1 cellular context compared by ENCODE assay signal in genomic region chr3:129160891-129161859, GRCh38.
TF ChIP-seq lines count a peak whose summit lies in the region.

ISY1 (minus strand) TSS chr3:129161063; CDS start chr3:129160975, 88 bp downstream.

TF ChIP-seq in HepG2, 621 proteins besides CTCF, POLR2A, EP300 and RAD21 (continued from another document and continues in another):
- TF ChIP-seq ARID5B (CRISPR knock-in tag; IDR thresholded peaks at IDR 0.05): peak; percentile 49; the same call in 1 of the 2 replicates
- TF ChIP-seq ZNF205 (CRISPR knock-in tag; IDR thresholded peaks at IDR 0.05): peak; percentile 42; the same call in 1 of the 2 replicates
- peak; percentile 69; the same call in 1 of the 2 replicates for TF ChIP-seq ZNF430 (CRISPR knock-in tag; IDR thresholded peaks at IDR 0.05)
- no peak for TF ChIP-seq ZNF329 (CRISPR knock-in tag; IDR thresholded peaks at IDR 0.05; ENCODE audit: low read depth)
- TF ChIP-seq, protein P1, sequence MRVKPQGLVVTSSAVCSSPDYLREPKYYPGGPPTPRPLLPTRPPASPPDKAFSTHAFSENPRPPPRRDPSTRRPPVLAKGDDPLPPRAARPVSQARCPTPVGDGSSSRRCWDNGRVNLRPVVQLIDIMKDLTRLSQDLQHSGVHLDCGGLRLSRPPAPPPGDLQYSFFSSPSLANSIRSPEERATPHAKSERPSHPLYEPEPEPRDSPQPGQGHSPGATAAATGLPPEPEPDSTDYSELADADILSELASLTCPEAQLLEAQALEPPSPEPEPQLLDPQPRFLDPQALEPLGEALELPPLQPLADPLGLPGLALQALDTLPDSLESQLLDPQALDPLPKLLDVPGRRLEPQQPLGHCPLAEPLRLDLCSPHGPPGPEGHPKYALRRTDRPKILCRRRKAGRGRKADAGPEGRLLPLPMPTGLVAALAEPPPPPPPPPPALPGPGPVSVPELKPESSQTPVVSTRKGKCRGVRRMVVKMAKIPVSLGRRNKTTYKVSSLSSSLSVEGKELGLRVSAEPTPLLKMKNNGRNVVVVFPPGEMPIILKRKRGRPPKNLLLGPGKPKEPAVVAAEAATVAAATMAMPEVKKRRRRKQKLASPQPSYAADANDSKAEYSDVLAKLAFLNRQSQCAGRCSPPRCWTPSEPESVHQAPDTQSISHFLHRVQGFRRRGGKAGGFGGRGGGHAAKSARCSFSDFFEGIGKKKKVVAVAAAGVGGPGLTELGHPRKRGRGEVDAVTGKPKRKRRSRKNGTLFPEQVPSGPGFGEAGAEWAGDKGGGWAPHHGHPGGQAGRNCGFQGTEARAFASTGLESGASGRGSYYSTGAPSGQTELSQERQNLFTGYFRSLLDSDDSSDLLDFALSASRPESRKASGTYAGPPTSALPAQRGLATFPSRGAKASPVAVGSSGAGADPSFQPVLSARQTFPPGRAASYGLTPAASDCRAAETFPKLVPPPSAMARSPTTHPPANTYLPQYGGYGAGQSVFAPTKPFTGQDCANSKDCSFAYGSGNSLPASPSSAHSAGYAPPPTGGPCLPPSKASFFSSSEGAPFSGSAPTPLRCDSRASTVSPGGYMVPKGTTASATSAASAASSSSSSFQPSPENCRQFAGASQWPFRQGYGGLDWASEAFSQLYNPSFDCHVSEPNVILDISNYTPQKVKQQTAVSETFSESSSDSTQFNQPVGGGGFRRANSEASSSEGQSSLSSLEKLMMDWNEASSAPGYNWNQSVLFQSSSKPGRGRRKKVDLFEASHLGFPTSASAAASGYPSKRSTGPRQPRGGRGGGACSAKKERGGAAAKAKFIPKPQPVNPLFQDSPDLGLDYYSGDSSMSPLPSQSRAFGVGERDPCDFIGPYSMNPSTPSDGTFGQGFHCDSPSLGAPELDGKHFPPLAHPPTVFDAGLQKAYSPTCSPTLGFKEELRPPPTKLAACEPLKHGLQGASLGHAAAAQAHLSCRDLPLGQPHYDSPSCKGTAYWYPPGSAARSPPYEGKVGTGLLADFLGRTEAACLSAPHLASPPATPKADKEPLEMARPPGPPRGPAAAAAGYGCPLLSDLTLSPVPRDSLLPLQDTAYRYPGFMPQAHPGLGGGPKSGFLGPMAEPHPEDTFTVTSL (CRISPR knock-in tag; IDR thresholded peaks at IDR 0.05; ENCODE audit: borderline replicate concordance): 0 out of 2 replicates have a peak, but pooled peaks have one; percentile 20
- TF ChIP-seq, protein P2, sequence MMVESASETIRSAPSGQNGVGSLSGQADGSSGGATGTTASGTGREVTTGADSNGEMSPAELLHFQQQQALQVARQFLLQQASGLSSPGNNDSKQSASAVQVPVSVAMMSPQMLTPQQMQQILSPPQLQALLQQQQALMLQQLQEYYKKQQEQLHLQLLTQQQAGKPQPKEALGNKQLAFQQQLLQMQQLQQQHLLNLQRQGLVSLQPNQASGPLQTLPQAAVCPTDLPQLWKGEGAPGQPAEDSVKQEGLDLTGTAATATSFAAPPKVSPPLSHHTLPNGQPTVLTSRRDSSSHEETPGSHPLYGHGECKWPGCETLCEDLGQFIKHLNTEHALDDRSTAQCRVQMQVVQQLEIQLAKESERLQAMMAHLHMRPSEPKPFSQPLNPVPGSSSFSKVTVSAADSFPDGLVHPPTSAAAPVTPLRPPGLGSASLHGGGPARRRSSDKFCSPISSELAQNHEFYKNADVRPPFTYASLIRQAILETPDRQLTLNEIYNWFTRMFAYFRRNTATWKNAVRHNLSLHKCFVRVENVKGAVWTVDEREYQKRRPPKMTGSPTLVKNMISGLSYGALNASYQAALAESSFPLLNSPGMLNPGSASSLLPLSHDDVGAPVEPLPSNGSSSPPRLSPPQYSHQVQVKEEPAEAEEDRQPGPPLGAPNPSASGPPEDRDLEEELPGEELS (CRISPR knock-in tag; IDR thresholded peaks at IDR 0.05): peak; percentile 37; the same call in 1 of the 2 replicates
- peak; percentile 84 for TF ChIP-seq NFYB (CRISPR knock-in tag; IDR thresholded peaks at IDR 0.05)
- 0 out of 2 replicates have a peak, but pooled peaks have one; percentile 69 for TF ChIP-seq ARNTL (CRISPR knock-in tag; IDR thresholded peaks at IDR 0.05)
- TF ChIP-seq NFE2 (CRISPR knock-in tag; IDR thresholded peaks at IDR 0.05): no peak
- TF ChIP-seq RBM39 (IDR thresholded peaks at IDR 0.05; ENCODE audit: low read depth, low read length, poor library complexity, severe bottlenecking): peak; percentile 68
- peak; percentile 56; the same call in 1 of the 2 replicates for TF ChIP-seq ZNF230 (CRISPR knock-in tag; IDR thresholded peaks at IDR 0.05)
- TF ChIP-seq, protein P3, sequence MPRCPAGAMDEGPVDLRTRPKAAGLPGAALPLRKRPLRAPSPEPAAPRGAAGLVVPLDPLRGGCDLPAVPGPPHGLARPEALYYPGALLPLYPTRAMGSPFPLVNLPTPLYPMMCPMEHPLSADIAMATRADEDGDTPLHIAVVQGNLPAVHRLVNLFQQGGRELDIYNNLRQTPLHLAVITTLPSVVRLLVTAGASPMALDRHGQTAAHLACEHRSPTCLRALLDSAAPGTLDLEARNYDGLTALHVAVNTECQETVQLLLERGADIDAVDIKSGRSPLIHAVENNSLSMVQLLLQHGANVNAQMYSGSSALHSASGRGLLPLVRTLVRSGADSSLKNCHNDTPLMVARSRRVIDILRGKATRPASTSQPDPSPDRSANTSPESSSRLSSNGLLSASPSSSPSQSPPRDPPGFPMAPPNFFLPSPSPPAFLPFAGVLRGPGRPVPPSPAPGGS (CRISPR knock-in tag; IDR thresholded peaks at IDR 0.05): no peak
- TF ChIP-seq ZNF629 (CRISPR knock-in tag; conservative IDR thresholded peaks at IDR 0.05): no peak
- TF ChIP-seq ZNF34 (CRISPR knock-in tag; IDR thresholded peaks at IDR 0.05; ENCODE audit: borderline replicate concordance): peak; percentile 73; the same call in 1 of the 2 replicates
- TF ChIP-seq ZNF766 (CRISPR knock-in tag; IDR thresholded peaks at IDR 0.05; ENCODE audit: borderline replicate concordance): no peak
- TF ChIP-seq CENPX (CRISPR knock-in tag; IDR thresholded peaks at IDR 0.05): no peak
- TF ChIP-seq, protein P4, sequence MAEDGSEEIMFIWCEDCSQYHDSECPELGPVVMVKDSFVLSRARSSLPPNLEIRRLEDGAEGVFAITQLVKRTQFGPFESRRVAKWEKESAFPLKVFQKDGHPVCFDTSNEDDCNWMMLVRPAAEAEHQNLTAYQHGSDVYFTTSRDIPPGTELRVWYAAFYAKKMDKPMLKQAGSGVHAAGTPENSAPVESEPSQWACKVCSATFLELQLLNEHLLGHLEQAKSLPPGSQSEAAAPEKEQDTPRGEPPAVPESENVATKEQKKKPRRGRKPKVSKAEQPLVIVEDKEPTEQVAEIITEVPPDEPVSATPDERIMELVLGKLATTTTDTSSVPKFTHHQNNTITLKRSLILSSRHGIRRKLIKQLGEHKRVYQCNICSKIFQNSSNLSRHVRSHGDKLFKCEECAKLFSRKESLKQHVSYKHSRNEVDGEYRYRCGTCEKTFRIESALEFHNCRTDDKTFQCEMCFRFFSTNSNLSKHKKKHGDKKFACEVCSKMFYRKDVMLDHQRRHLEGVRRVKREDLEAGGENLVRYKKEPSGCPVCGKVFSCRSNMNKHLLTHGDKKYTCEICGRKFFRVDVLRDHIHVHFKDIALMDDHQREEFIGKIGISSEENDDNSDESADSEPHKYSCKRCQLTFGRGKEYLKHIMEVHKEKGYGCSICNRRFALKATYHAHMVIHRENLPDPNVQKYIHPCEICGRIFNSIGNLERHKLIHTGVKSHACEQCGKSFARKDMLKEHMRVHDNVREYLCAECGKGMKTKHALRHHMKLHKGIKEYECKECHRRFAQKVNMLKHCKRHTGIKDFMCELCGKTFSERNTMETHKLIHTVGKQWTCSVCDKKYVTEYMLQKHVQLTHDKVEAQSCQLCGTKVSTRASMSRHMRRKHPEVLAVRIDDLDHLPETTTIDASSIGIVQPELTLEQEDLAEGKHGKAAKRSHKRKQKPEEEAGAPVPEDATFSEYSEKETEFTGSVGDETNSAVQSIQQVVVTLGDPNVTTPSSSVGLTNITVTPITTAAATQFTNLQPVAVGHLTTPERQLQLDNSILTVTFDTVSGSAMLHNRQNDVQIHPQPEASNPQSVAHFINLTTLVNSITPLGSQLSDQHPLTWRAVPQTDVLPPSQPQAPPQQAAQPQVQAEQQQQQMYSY (CRISPR knock-in tag; IDR thresholded peaks at IDR 0.05): 0 out of 2 replicates have a peak, but pooled peaks have one; percentile 10
- TF ChIP-seq CEBPB (IDR thresholded peaks at IDR 0.05; ENCODE audit: borderline replicate concordance, low read depth, low read length): no peak
- TF ChIP-seq EHMT2 (IDR thresholded peaks at IDR 0.05; ENCODE audit: borderline replicate concordance, low read depth, low read length): peak; percentile 87; the same call in 1 of the 2 replicates
- no peak for TF ChIP-seq AHR (CRISPR knock-in tag; IDR thresholded peaks at IDR 0.05)
- TF ChIP-seq ZNF740 (CRISPR knock-in tag; IDR thresholded peaks at IDR 0.05): no peak
- TF ChIP-seq, protein P5, sequence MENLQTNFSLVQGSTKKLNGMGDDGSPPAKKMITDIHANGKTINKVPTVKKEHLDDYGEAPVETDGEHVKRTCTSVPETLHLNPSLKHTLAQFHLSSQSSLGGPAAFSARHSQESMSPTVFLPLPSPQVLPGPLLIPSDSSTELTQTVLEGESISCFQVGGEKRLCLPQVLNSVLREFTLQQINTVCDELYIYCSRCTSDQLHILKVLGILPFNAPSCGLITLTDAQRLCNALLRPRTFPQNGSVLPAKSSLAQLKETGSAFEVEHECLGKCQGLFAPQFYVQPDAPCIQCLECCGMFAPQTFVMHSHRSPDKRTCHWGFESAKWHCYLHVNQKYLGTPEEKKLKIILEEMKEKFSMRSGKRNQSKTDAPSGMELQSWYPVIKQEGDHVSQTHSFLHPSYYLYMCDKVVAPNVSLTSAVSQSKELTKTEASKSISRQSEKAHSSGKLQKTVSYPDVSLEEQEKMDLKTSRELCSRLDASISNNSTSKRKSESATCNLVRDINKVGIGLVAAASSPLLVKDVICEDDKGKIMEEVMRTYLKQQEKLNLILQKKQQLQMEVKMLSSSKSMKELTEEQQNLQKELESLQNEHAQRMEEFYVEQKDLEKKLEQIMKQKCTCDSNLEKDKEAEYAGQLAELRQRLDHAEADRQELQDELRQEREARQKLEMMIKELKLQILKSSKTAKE (CRISPR knock-in tag; IDR thresholded peaks at IDR 0.05; ENCODE audit: borderline replicate concordance): 0 out of 2 replicates have a peak, but pooled peaks have one; percentile 26
- TF ChIP-seq ZBTB42 (CRISPR knock-in tag; IDR thresholded peaks at IDR 0.05): no peak
- peak in 1 of 2 experiments; percentile 81; a peak in 2 of 4 replicates for TF ChIP-seq KLF16 (CRISPR knock-in tag; IDR thresholded peaks at IDR 0.05)
- TF ChIP-seq ZNF710 (CRISPR knock-in tag; IDR thresholded peaks at IDR 0.05; ENCODE audit: borderline replicate concordance): peak; percentile 61; the same call in 1 of the 2 replicates
- peak; percentile 56; the same call in 1 of the 2 replicates for TF ChIP-seq CCDC6 (CRISPR knock-in tag; IDR thresholded peaks at IDR 0.05)
- no peak for TF ChIP-seq ZNF33A (CRISPR knock-in tag; IDR thresholded peaks at IDR 0.05; ENCODE audit: borderline replicate concordance)
- TF ChIP-seq FOXC1 (CRISPR knock-in tag; IDR thresholded peaks at IDR 0.05; ENCODE audit: borderline replicate concordance): no peak
- peak; percentile 71; the same call in 1 of the 2 replicates for TF ChIP-seq SMYD3 (CRISPR knock-in tag; IDR thresholded peaks at IDR 0.05)
- no peak for TF ChIP-seq TIGD3 (CRISPR knock-in tag; IDR thresholded peaks at IDR 0.05; ENCODE audit: borderline replicate concordance)
- peak; percentile 74 for TF ChIP-seq SP2 (CRISPR knock-in tag; IDR thresholded peaks at IDR 0.05)
- peak; percentile 49; the same call in 1 of the 2 replicates for TF ChIP-seq CBFB (CRISPR knock-in tag; IDR thresholded peaks at IDR 0.05)
- no peak for TF ChIP-seq ZNF549 (CRISPR knock-in tag; IDR thresholded peaks at IDR 0.05)
- peak; percentile 45; the same call in 1 of the 2 replicates for TF ChIP-seq IRF2 (CRISPR knock-in tag; IDR thresholded peaks at IDR 0.05)
